ENCODE assay signal across 12 cellular contexts in genomic region chr15:85495542-85495941, GRCh38.
"Had no signal": no experiment of that assay in that cellular context is flagged by ENCODE, and none has a peak within 500 bp of the region (broad histone marks: within the 10 kb centered on the region; RNA-seq: fewer than 3 reads in every experiment).

No MANE protein-coding gene starts in this region.

- H3K9me3 ChIP-seq: lower lobe of right lung, pancreas, sigmoid colon had no signal

- H3K27ac ChIP-seq: lower lobe of right lung had no signal

- H3K36me3 ChIP-seq: lower lobe of right lung, pancreas, sigmoid colon had no signal

- H3K27me3 ChIP-seq: pancreas, sigmoid colon had no signal

- H3K27ac Mint-ChIP-seq: activated naive CD4-positive, alpha-beta T cell treated with anti-CD3 and anti-CD28 coated beads, Interleukin-2, amount 10 ng/mL, durations not matched to agents 7 days and 5 days; activated T-helper 17 cell treated with anti-CD3 and anti-CD28 coated beads, Interleukin-2, amount 50 U/mL, for 72 hours; stimulated activated naive CD8-positive, alpha-beta T cell treated with anti-CD3 and anti-CD28 coated beads, Interleukin-15, amount 100 ng/mL, for 72 hours had no signal

- H3K4me3 Mint-ChIP-seq: activated naive CD4-positive, alpha-beta T cell treated with anti-CD3 and anti-CD28 coated beads, Interleukin-2, amount 10 ng/mL, durations not matched to agents 7 days and 5 days; activated T-helper 17 cell treated with anti-CD3 and anti-CD28 coated beads, Interleukin-2, amount 50 U/mL, for 72 hours; stimulated activated naive CD8-positive, alpha-beta T cell treated with anti-CD3 and anti-CD28 coated beads, Interleukin-15, amount 100 ng/mL, for 72 hours had no signal

- DNase-seq: activated CD4-positive, CD25-positive, alpha-beta regulatory T cell treated with anti-CD3 and anti-CD28 coated beads, Interleukin-2, amount 50 U/mL, for 72 hours; activated naive CD4-positive, alpha-beta T cell treated with anti-CD3 and anti-CD28 coated beads, Interleukin-2, amount 10 ng/mL, durations not matched to agents 7 days and 5 days; activated T-cell treated with anti-CD3 and anti-CD28 coated beads for 4 hours; glutamatergic neuron; lower lobe of right lung; midbrain; pancreas; sigmoid colon; stimulated activated CD4-positive, alpha-beta T cell treated with anti-CD3 and anti-CD28 coated beads, Interleukin-1b, Interleukin-23, amount 100 ng/mL, for 48 hours; stimulated activated naive CD8-positive, alpha-beta T cell treated with anti-CD3 and anti-CD28 coated beads, Interleukin-15, amount 100 ng/mL, for 72 hours; T-helper 9 cell had no signal

- H3K4me3 ChIP-seq: lower lobe of right lung, pancreas, sigmoid colon had no signal

- ATAC-seq: activated T-helper 17 cell treated with anti-CD3 and anti-CD28 coated beads, Interleukin-2, amount 50 U/mL, for 72 hours; lower lobe of right lung; pancreas; stimulated activated naive CD8-positive, alpha-beta T cell treated with anti-CD3 and anti-CD28 coated beads, Interleukin-15, amount 100 ng/mL, for 72 hours had no signal

- H3K27me3 Mint-ChIP-seq: activated naive CD4-positive, alpha-beta T cell treated with anti-CD3 and anti-CD28 coated beads, Interleukin-2, amount 10 ng/mL, durations not matched to agents 7 days and 5 days; activated T-helper 17 cell treated with anti-CD3 and anti-CD28 coated beads, Interleukin-2, amount 50 U/mL, for 72 hours; stimulated activated naive CD8-positive, alpha-beta T cell treated with anti-CD3 and anti-CD28 coated beads, Interleukin-15, amount 100 ng/mL, for 72 hours had no signal

- H3K36me3 Mint-ChIP-seq: activated naive CD4-positive, alpha-beta T cell treated with anti-CD3 and anti-CD28 coated beads, Interleukin-2, amount 10 ng/mL, durations not matched to agents 7 days and 5 days had no signal
